ENCODE assay signal across 9 cellular contexts in the genomic region with DNA sequence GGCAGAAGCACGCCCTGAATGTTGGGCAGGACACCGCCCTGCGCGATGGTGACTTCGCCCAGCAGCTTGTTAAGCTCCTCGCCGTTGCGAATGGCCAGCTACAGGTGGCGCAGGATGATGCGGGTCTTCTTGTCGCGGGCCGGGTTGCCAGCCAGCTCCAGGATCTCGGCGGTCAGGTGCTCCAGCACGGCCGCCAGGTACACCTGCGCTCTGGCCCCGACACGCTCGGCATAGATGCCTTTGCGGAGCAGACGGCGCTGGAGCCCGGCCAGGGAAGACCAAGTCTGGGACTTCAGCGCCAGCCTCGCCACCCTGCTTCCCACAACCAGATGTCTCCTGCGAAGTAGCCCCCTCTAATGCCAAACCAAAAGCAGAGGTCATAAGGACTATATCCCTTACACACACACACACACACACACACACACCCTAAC. TPM values are rescaled to one million over a fixed set of nuclear protein-coding genes. Genes with fewer than 3 reads are reported as not detected.
DNase-seq lines count a peak whose midpoint lies in the region; ATAC-seq and FAIRE-seq lines count a peak whose summit lies in the region.
"Had no signal": no experiment of that assay in that cellular context is flagged by ENCODE, and none has a peak within 500 bp of the region (broad histone marks: within the 10 kb centered on the region; RNA-seq: fewer than 3 reads in every experiment).

No MANE protein-coding gene starts in this region.

- no peaks in the 10 kb centered on the region for H3K9me3 ChIP-seq in duodenal mucosa (ENCODE audit: control insufficient read depth in 1 of 2, low read length in 2 of 2)
- H3K9me3 ChIP-seq in trophoblast cell (ENCODE audit: insufficient read depth, low read depth, low read length): no peaks in the 10 kb centered on the region

- H3K36me3 Mint-ChIP-seq in activated CD4-positive, alpha-beta T cell treated with anti-CD3 and anti-CD28 coated beads for 36 hours (ENCODE audit: low read depth): no peaks in the 10 kb centered on the region

- H3K14ac ChIP-seq in trophoblast cell (ENCODE audit: low read length): no peak overlapping the region

- H3K4ac ChIP-seq in trophoblast cell (ENCODE audit: low read depth, low read length): no peak overlapping the region

- no peak overlapping the region for H3K23ac ChIP-seq in trophoblast cell (ENCODE audit: low read length)

- no peak overlapping the region for H2BK5ac ChIP-seq in trophoblast cell (ENCODE audit: low read depth, low read length, poor library complexity)

- no peaks in the 10 kb centered on the region for H3K4me1 ChIP-seq in duodenal mucosa (ENCODE audit: control insufficient read depth in 1 of 2, insufficient read depth in 2 of 2, low read length in 2 of 2)
- H3K4me1 ChIP-seq in trophoblast cell (ENCODE audit: control insufficient read depth in 1 of 2, insufficient read depth in 2 of 2, low read length in 2 of 2): peaks cover 0 to 2% of the 10 kb centered on the region in 2 experiments

- H3K4me1 Mint-ChIP-seq in activated CD4-positive, alpha-beta T cell treated with anti-CD3 and anti-CD28 coated beads for 36 hours: peaks cover 3% of the 10 kb centered on the region

- H3K27ac ChIP-seq in duodenal mucosa (ENCODE audit: low read depth, low read length) (no peak overlapping the region), trophoblast cell (ENCODE audit: low read depth, low read length) (no peak overlapping the region)

- no peak overlapping the region for H4K91ac ChIP-seq in trophoblast cell (ENCODE audit: low read depth, low read length)

- CTCF ChIA-PET in activated CD4-positive, alpha-beta T cell treated with anti-CD3 and anti-CD28 coated beads for 36 hours (lab: Charles Lee): interaction anchor here (0.6 to 2.0 kb wide), 18 partner anchors 10 to 225 kb away, joined by 3 to 6 read pairs (median 3); a partner anchor contains a TSS

- no peak overlapping the region for H2AFZ ChIP-seq in trophoblast cell (ENCODE audit: insufficient read depth, low read length, poor library complexity)

- H3K9ac ChIP-seq in duodenal mucosa (ENCODE audit: low read depth in 1 of 2, low read length in 2 of 2) (no peak overlapping the region), trophoblast cell (ENCODE audit: low read length) (no peak overlapping the region)

- no peaks in the 10 kb centered on the region for H3K79me2 ChIP-seq in trophoblast cell (ENCODE audit: control insufficient read depth, insufficient read depth, low read length, poor library complexity)

- peak overlapping the region; percentile 39; the same call in 1 of the 2 replicates for H3K4me3 ChIP-seq in GM08714 (ENCODE audit: low read length)
- H3K4me3 ChIP-seq in duodenal mucosa (ENCODE audit: low read depth in 1 of 2, low read length in 2 of 2): peak overlapping the region; percentile 37
- no peak overlapping the region for H3K4me3 ChIP-seq in trophoblast cell (ENCODE audit: low read depth, low read length)

- H3K27me3 Mint-ChIP-seq in activated CD4-positive, alpha-beta T cell treated with anti-CD3 and anti-CD28 coated beads for 36 hours: peaks cover 4% of the 10 kb centered on the region

- H3K18ac ChIP-seq in trophoblast cell (ENCODE audit: low read length): no peak overlapping the region

- H2BK120ac ChIP-seq in trophoblast cell (ENCODE audit: insufficient read depth, low read length, poor library complexity): no peak overlapping the region

- intact Hi-C loops in activated CD4-positive, alpha-beta T cell treated with anti-CD3 and anti-CD28 coated beads for 36 hours (cut with DNase I, micrococcal nuclease): loop anchor here (2.0 to 10.0 kb wide), 2 partner anchors 63 to 93 kb away; no protein-coding TSS in a partner anchor

- ATAC-seq in activated CD4-positive, alpha-beta T cell treated with anti-CD3 and anti-CD28 coated beads for 36 hours: peak; percentile 92
- no peak for ATAC-seq in GM21390 (IDR thresholded peaks at IDR 0.05; ENCODE audit: unreplicated experiment)

- no peak overlapping the region for H2AK5ac ChIP-seq in trophoblast cell (ENCODE audit: low read length)

- H3K27me3 ChIP-seq in duodenal mucosa (ENCODE audit: control insufficient read depth in 1 of 2, insufficient read depth in 2 of 2, low read length in 2 of 2): no peaks in the 10 kb centered on the region
- H3K27me3 ChIP-seq in trophoblast cell (ENCODE audit: insufficient read depth, low read length): no peaks in the 10 kb centered on the region

- no peaks in the 10 kb centered on the region for H3K79me1 ChIP-seq in trophoblast cell (ENCODE audit: low read length)

- no peak overlapping the region for H4K12ac ChIP-seq in trophoblast cell (ENCODE audit: low read depth, low read length)

- peak overlapping the region; percentile 76 for H3K4me3 Mint-ChIP-seq in activated CD4-positive, alpha-beta T cell treated with anti-CD3 and anti-CD28 coated beads for 36 hours

- POLR2A ChIA-PET in activated CD4-positive, alpha-beta T cell treated with anti-CD3 and anti-CD28 coated beads for 36 hours (lab: Charles Lee): interaction anchor here (0.7 kb wide), 1 partner anchor 100 kb away, joined by 3 read pairs; no protein-coding TSS in a partner anchor

- H3K4me2 ChIP-seq in trophoblast cell (ENCODE audit: low read length): peak overlapping the region; percentile 28

- DNase-seq in activated CD4-positive, alpha-beta T cell treated with anti-CD3 and anti-CD28 coated beads for 36 hours: peak; percentile 68
- peak; percentile 70 to 75 for DNase-seq in trophoblast cell
- DNase-seq in DMS114 treated with DMSO at 0.1 percent for 48 hours (lab: John Stamatoyannopoulos, UW; ENCODE audit: unreplicated experiment): no peak
- no peak for DNase-seq in HTR-8/SVneo (ENCODE audit: insufficient read length, low spot score)
- no peak for DNase-seq in amniotic stem cell (lab: John Stamatoyannopoulos, UW)

- no peak overlapping the region for H4K8ac ChIP-seq in trophoblast cell (ENCODE audit: low read depth, low read length)

- no peaks in the 10 kb centered on the region for H3K9me3 Mint-ChIP-seq in activated CD4-positive, alpha-beta T cell treated with anti-CD3 and anti-CD28 coated beads for 36 hours (ENCODE audit: low read depth)

- no peak overlapping the region for H2BK12ac ChIP-seq in trophoblast cell (ENCODE audit: low read length)

- FAIRE-seq in HTR-8/SVneo (lab: Jason Lieb, UNC): no peak
- FAIRE-seq: keratinocyte had no signal

- no CpG with 5 or more reads among the region's 28 CpGs for WGBS in trophoblast cell (ENCODE audit: extremely low coverage, insufficient coverage, insufficient read length)

- H3K36me3 ChIP-seq in duodenal mucosa (ENCODE audit: control insufficient read depth in 1 of 2, insufficient read depth in 2 of 2, low read length in 2 of 2): no peaks in the 10 kb centered on the region
- H3K36me3 ChIP-seq in trophoblast cell (ENCODE audit: control insufficient read depth in 1 of 2, insufficient read depth in 2 of 2, low read length in 2 of 2): no peaks in the 10 kb centered on the region

- H3K27ac Mint-ChIP-seq in activated CD4-positive, alpha-beta T cell treated with anti-CD3 and anti-CD28 coated beads for 36 hours: peak overlapping the region; percentile 38

RNA-seq across cellular contexts. Expression of a gene that starts 8.0 kb away (rescaled TPM):
- total RNA-seq in activated CD4-positive, alpha-beta T cell treated with anti-CD3 and anti-CD28 coated beads for 36 hours: under 1 TPM; 0.21 to 0.33 TPM
- not detected in 2 replicates for polyA plus RNA-seq in trophoblast cell (2013)
- polyA plus RNA-seq: keratinocyte had no signal

RNA-seq across cellular contexts. Expression of a gene that starts 48.4 kb away (rescaled TPM):
- under 1 TPM in 1 of 2 experiments, not detected in 1; 0.07 TPM for total RNA-seq in activated CD4-positive, alpha-beta T cell treated with anti-CD3 and anti-CD28 coated beads for 36 hours
- 0.21 and 0.28 TPM in 2 replicates for polyA plus RNA-seq in trophoblast cell (2013)
- polyA plus RNA-seq: keratinocyte had no signal

RNA-seq across cellular contexts. Expression of a gene that starts 50.2 kb away (rescaled TPM):
- total RNA-seq in activated CD4-positive, alpha-beta T cell treated with anti-CD3 and anti-CD28 coated beads for 36 hours: under 1 TPM in 1 of 2 experiments, not detected in 1; 0.09 TPM
- not detected in 2 replicates for polyA plus RNA-seq in trophoblast cell (2013)
- polyA plus RNA-seq: keratinocyte had no signal

Comparison
In these comparisons a context has a peak if more than half of its experiments do, and no peak if none do; other contexts are left out.
1. DNase-seq: peak in activated CD4-positive, alpha-beta T cell treated with anti-CD3 and anti-CD28 coated beads for 36 hours (single experiment) and trophoblast cell (2 of 2); none in DMS114 treated with DMSO at 0.1 percent for 48 hours (single experiment), HTR-8/SVneo (single experiment) and amniotic stem cell (single experiment).